Comparison of ENCODE assay signal across 1 cellular context in the genomic region with DNA sequence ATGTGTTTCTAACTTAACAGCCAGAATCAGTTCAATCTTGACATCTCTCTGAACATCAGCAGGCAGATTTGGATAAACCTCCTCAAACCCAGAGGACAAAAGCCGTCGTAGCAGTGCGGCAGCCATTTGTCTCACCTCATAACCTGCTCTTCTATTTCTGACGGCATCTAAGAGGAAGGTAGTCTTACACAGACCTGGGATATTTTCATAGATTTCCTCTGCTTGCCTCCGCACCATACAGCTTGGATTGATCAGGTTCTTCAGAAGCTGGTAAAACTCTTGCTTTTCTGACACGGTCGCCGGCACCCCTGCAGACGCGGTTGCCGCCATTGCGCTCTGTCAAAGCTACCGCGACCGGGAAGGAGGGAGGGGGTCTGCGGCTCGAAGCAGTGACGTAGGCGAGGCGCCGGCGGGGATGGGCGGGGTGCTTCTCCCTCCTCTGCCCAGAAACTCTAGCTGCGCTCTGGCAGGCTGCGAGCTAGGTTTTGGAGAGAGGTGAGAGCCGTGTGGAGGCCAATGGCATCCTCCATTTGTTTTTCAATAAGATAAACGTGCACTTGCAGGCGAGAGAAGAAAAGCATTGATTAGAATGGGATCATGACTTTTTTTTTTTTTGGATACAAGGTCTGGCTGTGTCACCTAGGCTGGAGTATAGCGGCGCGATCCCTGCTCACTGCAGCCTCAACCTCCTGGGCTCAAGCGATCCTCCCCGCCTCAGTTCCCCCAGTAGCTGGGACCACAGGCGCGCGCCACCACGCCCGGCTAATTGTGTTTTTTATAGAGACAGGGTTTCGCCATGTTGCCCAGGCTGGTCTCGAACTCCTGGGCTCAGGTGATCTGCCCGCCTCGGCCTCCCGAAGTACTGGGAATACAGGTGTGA.
A peak's percentile ranks its signal among the peaks of the same experiment; 100 is the strongest.
TF ChIP-seq lines count a peak whose summit lies in the region.

A gene (minus strand): TSS at position 347 of the 880 bp plus-strand sequence. CDS start 17 bp downstream, at position 330.

TF ChIP-seq in K562, 482 proteins besides CTCF, POLR2A, EP300 and RAD21 (continued from another document and continues in another):
- TF ChIP-seq, protein P1, sequence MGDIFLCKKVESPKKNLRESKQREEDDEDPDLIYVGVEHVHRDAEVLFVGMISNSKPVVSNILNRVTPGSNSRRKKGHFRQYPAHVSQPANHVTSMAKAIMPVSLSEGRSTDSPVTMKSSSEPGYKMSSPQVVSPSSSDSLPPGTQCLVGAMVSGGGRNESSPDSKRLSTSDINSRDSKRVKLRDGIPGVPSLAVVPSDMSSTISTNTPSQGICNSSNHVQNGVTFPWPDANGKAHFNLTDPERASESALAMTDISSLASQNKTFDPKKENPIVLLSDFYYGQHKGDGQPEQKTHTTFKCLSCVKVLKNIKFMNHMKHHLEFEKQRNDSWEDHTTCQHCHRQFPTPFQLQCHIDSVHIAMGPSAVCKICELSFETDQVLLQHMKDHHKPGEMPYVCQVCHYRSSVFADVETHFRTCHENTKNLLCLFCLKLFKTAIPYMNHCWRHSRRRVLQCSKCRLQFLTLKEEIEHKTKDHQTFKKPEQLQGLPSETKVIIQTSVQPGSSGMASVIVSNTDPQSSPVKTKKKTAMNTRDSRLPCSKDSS (IDR thresholded peaks at IDR 0.05; ENCODE audit: low read depth, partially characterized antibody) = no peak
- TF ChIP-seq GATA2 (CRISPR knock-in tag; IDR thresholded peaks at IDR 0.05) = no peak
- TF ChIP-seq ZNF217 (CRISPR knock-in tag; IDR thresholded peaks at IDR 0.05) = no peak
- TF ChIP-seq, protein P2, sequence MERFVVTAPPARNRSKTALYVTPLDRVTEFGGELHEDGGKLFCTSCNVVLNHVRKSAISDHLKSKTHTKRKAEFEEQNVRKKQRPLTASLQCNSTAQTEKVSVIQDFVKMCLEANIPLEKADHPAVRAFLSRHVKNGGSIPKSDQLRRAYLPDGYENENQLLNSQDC (CRISPR knock-in tag; IDR thresholded peaks at IDR 0.05) = no peak
- no peak for TF ChIP-seq ZNF408 (CRISPR knock-in tag; IDR thresholded peaks at IDR 0.05; ENCODE audit: low read depth)
- TF ChIP-seq, protein P3, sequence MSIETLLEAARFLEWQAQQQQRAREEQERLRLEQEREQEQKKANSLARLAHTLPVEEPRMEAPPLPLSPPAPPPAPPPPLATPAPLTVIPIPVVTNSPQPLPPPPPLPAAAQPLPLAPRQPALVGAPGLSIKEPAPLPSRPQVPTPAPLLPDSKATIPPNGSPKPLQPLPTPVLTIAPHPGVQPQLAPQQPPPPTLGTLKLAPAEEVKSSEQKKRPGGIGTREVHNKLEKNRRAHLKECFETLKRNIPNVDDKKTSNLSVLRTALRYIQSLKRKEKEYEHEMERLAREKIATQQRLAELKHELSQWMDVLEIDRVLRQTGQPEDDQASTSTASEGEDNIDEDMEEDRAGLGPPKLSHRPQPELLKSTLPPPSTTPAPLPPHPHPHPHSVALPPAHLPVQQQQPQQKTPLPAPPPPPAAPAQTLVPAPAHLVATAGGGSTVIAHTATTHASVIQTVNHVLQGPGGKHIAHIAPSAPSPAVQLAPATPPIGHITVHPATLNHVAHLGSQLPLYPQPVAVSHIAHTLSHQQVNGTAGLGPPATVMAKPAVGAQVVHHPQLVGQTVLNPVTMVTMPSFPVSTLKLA (conservative IDR thresholded peaks at IDR 0.05) = peak; percentile 27 to 78; a peak in 2 of 4 replicates
- TF ChIP-seq, protein P4, sequence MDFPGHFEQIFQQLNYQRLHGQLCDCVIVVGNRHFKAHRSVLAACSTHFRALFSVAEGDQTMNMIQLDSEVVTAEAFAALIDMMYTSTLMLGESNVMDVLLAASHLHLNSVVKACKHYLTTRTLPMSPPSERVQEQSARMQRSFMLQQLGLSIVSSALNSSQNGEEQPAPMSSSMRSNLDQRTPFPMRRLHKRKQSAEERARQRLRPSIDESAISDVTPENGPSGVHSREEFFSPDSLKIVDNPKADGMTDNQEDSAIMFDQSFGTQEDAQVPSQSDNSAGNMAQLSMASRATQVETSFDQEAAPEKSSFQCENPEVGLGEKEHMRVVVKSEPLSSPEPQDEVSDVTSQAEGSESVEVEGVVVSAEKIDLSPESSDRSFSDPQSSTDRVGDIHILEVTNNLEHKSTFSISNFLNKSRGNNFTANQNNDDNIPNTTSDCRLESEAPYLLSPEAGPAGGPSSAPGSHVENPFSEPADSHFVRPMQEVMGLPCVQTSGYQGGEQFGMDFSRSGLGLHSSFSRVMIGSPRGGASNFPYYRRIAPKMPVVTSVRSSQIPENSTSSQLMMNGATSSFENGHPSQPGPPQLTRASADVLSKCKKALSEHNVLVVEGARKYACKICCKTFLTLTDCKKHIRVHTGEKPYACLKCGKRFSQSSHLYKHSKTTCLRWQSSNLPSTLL (IDR thresholded peaks at IDR 0.05) = no peak
- TF ChIP-seq KHSRP (IDR thresholded peaks at IDR 0.05) = peak; percentile 82
- no peak; the same call in 1 of the 2 replicates for TF ChIP-seq MYC (IDR thresholded peaks at IDR 0.05; ENCODE audit: low read depth, low read length)
- TF ChIP-seq MYC (CRISPR knock-in tag; IDR thresholded peaks at IDR 0.05; ENCODE audit: borderline replicate concordance, low read depth) = no peak
- TF ChIP-seq ZFP36 (IDR thresholded peaks at IDR 0.05; ENCODE audit: low read depth, low read length, partially characterized antibody) = no peak
- TF ChIP-seq TEAD1 (CRISPR knock-in tag; IDR thresholded peaks at IDR 0.05) = no peak
- TF ChIP-seq ESRRA (IDR thresholded peaks at IDR 0.05; ENCODE audit: borderline replicate concordance, low read depth) = 0 out of 2 replicates have a peak, but pooled peaks have one; percentile 26
- no peak for TF ChIP-seq ZNF121 (CRISPR knock-in tag; conservative IDR thresholded peaks at IDR 0.05)
- no peak for TF ChIP-seq KLF10 (CRISPR knock-in tag; IDR thresholded peaks at IDR 0.05)
- peak; percentile 100 for TF ChIP-seq CREM (IDR thresholded peaks at IDR 0.05; ENCODE audit: low read depth)
- TF ChIP-seq, protein P5, sequence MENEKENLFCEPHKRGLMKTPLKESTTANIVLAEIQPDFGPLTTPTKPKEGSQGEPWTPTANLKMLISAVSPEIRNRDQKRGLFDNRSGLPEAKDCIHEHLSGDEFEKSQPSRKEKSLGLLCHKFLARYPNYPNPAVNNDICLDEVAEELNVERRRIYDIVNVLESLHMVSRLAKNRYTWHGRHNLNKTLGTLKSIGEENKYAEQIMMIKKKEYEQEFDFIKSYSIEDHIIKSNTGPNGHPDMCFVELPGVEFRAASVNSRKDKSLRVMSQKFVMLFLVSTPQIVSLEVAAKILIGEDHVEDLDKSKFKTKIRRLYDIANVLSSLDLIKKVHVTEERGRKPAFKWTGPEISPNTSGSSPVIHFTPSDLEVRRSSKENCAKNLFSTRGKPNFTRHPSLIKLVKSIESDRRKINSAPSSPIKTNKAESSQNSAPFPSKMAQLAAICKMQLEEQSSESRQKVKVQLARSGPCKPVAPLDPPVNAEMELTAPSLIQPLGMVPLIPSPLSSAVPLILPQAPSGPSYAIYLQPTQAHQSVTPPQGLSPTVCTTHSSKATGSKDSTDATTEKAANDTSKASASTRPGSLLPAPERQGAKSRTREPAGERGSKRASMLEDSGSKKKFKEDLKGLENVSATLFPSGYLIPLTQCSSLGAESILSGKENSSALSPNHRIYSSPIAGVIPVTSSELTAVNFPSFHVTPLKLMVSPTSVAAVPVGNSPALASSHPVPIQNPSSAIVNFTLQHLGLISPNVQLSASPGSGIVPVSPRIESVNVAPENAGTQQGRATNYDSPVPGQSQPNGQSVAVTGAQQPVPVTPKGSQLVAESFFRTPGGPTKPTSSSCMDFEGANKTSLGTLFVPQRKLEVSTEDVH (IDR thresholded peaks at IDR 0.05; ENCODE audit: low read depth, partially characterized antibody) = peak; percentile 60
- TF ChIP-seq ZNF586 (CRISPR knock-in tag; conservative IDR thresholded peaks at IDR 0.05) = no peak
- peak; percentile 82 for TF ChIP-seq RBBP5 (IDR thresholded peaks at IDR 0.05; ENCODE audit: borderline replicate concordance, insufficient read depth, low read length, poor library complexity, severe bottlenecking)
- TF ChIP-seq, protein P6, sequence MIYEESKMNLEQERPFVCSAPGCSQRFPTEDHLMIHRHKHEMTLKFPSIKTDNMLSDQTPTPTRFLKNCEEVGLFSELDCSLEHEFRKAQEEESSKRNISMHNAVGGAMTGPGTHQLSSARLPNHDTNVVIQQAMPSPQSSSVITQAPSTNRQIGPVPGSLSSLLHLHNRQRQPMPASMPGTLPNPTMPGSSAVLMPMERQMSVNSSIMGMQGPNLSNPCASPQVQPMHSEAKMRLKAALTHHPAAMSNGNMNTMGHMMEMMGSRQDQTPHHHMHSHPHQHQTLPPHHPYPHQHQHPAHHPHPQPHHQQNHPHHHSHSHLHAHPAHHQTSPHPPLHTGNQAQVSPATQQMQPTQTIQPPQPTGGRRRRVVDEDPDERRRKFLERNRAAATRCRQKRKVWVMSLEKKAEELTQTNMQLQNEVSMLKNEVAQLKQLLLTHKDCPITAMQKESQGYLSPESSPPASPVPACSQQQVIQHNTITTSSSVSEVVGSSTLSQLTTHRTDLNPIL (CRISPR knock-in tag; IDR thresholded peaks at IDR 0.05) = no peak
- 0 out of 4 replicates have a peak, but pooled peaks of 1 of the 2 experiments have one; percentile 40 for TF ChIP-seq SIN3A (IDR thresholded peaks at IDR 0.05; ENCODE audit: borderline replicate concordance in 2 of 2, control insufficient read depth in 1 of 2, low read depth in 2 of 2, low read length in 2 of 2)
- no peak for TF ChIP-seq ZNF282 (CRISPR knock-in tag; IDR thresholded peaks at IDR 0.05)
- no peak for TF ChIP-seq CBFB (CRISPR knock-in tag; IDR thresholded peaks at IDR 0.05)
- TF ChIP-seq SNRNP70 (optimal IDR thresholded peaks at IDR 0.05; ENCODE audit: low read depth, low read length) = no peak
- TF ChIP-seq, protein P7, sequence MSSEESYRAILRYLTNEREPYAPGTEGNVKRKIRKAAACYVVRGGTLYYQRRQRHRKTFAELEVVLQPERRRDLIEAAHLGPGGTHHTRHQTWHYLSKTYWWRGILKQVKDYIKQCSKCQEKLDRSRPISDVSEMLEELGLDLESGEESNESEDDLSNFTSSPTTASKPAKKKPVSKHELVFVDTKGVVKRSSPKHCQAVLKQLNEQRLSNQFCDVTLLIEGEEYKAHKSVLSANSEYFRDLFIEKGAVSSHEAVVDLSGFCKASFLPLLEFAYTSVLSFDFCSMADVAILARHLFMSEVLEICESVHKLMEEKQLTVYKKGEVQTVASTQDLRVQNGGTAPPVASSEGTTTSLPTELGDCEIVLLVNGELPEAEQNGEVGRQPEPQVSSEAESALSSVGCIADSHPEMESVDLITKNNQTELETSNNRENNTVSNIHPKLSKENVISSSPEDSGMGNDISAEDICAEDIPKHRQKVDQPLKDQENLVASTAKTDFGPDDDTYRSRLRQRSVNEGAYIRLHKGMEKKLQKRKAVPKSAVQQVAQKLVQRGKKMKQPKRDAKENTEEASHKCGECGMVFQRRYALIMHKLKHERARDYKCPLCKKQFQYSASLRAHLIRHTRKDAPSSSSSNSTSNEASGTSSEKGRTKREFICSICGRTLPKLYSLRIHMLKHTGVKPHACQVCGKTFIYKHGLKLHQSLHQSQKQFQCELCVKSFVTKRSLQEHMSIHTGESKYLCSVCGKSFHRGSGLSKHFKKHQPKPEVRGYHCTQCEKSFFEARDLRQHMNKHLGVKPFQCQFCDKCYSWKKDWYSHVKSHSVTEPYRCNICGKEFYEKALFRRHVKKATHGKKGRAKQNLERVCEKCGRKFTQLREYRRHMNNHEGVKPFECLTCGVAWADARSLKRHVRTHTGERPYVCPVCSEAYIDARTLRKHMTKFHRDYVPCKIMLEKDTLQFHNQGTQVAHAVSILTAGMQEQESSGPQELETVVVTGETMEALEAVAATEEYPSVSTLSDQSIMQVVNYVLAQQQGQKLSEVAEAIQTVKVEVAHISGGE (CRISPR knock-in tag; IDR thresholded peaks at IDR 0.05) = no peak
- TF ChIP-seq CXXC5 (CRISPR knock-in tag; IDR thresholded peaks at IDR 0.05) = 0 out of 2 replicates have a peak, but pooled peaks have one; percentile 44
- TF ChIP-seq, protein P8, sequence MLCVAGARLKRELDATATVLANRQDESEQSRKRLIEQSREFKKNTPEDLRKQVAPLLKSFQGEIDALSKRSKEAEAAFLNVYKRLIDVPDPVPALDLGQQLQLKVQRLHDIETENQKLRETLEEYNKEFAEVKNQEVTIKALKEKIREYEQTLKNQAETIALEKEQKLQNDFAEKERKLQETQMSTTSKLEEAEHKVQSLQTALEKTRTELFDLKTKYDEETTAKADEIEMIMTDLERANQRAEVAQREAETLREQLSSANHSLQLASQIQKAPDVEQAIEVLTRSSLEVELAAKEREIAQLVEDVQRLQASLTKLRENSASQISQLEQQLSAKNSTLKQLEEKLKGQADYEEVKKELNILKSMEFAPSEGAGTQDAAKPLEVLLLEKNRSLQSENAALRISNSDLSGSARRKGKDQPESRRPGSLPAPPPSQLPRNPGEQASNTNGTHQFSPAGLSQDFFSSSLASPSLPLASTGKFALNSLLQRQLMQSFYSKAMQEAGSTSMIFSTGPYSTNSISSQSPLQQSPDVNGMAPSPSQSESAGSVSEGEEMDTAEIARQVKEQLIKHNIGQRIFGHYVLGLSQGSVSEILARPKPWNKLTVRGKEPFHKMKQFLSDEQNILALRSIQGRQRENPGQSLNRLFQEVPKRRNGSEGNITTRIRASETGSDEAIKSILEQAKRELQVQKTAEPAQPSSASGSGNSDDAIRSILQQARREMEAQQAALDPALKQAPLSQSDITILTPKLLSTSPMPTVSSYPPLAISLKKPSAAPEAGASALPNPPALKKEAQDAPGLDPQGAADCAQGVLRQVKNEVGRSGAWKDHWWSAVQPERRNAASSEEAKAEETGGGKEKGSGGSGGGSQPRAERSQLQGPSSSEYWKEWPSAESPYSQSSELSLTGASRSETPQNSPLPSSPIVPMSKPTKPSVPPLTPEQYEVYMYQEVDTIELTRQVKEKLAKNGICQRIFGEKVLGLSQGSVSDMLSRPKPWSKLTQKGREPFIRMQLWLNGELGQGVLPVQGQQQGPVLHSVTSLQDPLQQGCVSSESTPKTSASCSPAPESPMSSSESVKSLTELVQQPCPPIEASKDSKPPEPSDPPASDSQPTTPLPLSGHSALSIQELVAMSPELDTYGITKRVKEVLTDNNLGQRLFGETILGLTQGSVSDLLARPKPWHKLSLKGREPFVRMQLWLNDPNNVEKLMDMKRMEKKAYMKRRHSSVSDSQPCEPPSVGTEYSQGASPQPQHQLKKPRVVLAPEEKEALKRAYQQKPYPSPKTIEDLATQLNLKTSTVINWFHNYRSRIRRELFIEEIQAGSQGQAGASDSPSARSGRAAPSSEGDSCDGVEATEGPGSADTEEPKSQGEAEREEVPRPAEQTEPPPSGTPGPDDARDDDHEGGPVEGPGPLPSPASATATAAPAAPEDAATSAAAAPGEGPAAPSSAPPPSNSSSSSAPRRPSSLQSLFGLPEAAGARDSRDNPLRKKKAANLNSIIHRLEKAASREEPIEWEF (CRISPR knock-in tag; IDR thresholded peaks at IDR 0.05) = no peak
- TF ChIP-seq GABPA (tag; conservative IDR thresholded peaks at IDR 0.05; ENCODE audit: low read depth) = no peak
- TF ChIP-seq ZBTB1 (CRISPR knock-in tag; IDR thresholded peaks at IDR 0.05; ENCODE audit: borderline replicate concordance, low read depth) = no peak
- TF ChIP-seq ZBTB8A (IDR thresholded peaks at IDR 0.05; ENCODE audit: partially characterized antibody) = no peak
- no peak for TF ChIP-seq ZNF134 (CRISPR knock-in tag; conservative IDR thresholded peaks at IDR 0.05)
- TF ChIP-seq ZZZ3 (IDR thresholded peaks at IDR 0.05) = no peak
- no peak for TF ChIP-seq ZNF431 (CRISPR knock-in tag; IDR thresholded peaks at IDR 0.05)
